ENCODE assay signal across 8 cellular contexts in genomic region chr19:2042485-2043268, GRCh38. TPM values are rescaled to one million over a fixed set of nuclear protein-coding genes. Genes with fewer than 3 reads are reported as not detected.
DNase-seq lines count a peak whose midpoint lies in the region; ATAC-seq and TF ChIP-seq lines count a peak whose summit lies in the region.

No MANE protein-coding gene starts in this region.

- H3K36me3 ChIP-seq in transverse colon, result peaks cover 0 to 41% (median 14%) of the 10 kb centered on the region in 4 donors

- peak overlapping the region; percentile 83 for H3K27ac Mint-ChIP-seq in activated naive CD4-positive, alpha-beta T cell treated with anti-CD3 and anti-CD28 coated beads for 36 hours
- peak overlapping the region; percentile 76 for H3K27ac Mint-ChIP-seq in activated naive CD4-positive, alpha-beta T cell treated with anti-CD3 and anti-CD28 coated beads, Interleukin-2, amount 50 U/mL, for 24 hours

- CTCF ChIA-PET in activated naive CD4-positive, alpha-beta T cell treated with anti-CD3 and anti-CD28 coated beads for 36 hours (lab: Charles Lee), result interaction anchor here (0.8 to 2.3 kb wide), 4 partner anchors 9 to 112 kb away, joined by 3 to 10 read pairs (median 6); no protein-coding TSS in a partner anchor

- H3K27me3 Mint-ChIP-seq in activated naive CD4-positive, alpha-beta T cell treated with anti-CD3 and anti-CD28 coated beads for 36 hours (ENCODE audit: low read depth), result no peaks in the 10 kb centered on the region
- no peaks in the 10 kb centered on the region for H3K27me3 Mint-ChIP-seq in activated naive CD4-positive, alpha-beta T cell treated with anti-CD3 and anti-CD28 coated beads, Interleukin-2, amount 50 U/mL, for 24 hours

- H3K4me1 ChIP-seq in transverse colon, result peaks cover 53 to 67% (median 56%) of the 10 kb centered on the region in 4 donors

- TF ChIP-seq POLR2A in transverse colon (IDR thresholded peaks at IDR 0.05), result no peak

- ATAC-seq in HG03378 (IDR thresholded peaks at IDR 0.05; ENCODE audit: unreplicated experiment), result no peak
- no peak for ATAC-seq in HG02798 (IDR thresholded peaks at IDR 0.05; ENCODE audit: poor library complexity, unreplicated experiment)

- in situ Hi-C loops in transverse colon (cut with MboI; ENCODE audit: low pct_ligation_motif_present in 1 of 4, low pct_unique_long_range_greater_than_20kb in 1 of 4, low sequenced_read_pairs in 3 of 4), result no loop called here

- H3K27me3 ChIP-seq in layer of hippocampus (ENCODE audit: control insufficient read depth, insufficient read depth, low read length) (no peaks in the 10 kb centered on the region), transverse colon (no peaks in the 10 kb centered on the region)

- no peak for TF ChIP-seq EP300 in transverse colon (IDR thresholded peaks at IDR 0.05; ENCODE audit: low read depth)

- H3K9me3 ChIP-seq in transverse colon, result no peaks in the 10 kb centered on the region

- H3K4me3 ChIP-seq in transverse colon, result peak overlapping the region in 3 of 4 donors; percentile 8 to 40 (median 27)

- peaks cover 34% of the 10 kb centered on the region for H3K4me1 Mint-ChIP-seq in activated naive CD4-positive, alpha-beta T cell treated with anti-CD3 and anti-CD28 coated beads for 36 hours (ENCODE audit: low read depth)
- H3K4me1 Mint-ChIP-seq in activated naive CD4-positive, alpha-beta T cell treated with anti-CD3 and anti-CD28 coated beads, Interleukin-2, amount 50 U/mL, for 24 hours, result peaks cover 30% of the 10 kb centered on the region

- H3K27ac ChIP-seq in layer of hippocampus (ENCODE audit: low read depth, low read length) (peak overlapping the region; percentile 98), transverse colon (peak overlapping the region; percentile 89 to 99 (median 96))

- DNase-seq in activated naive CD4-positive, alpha-beta T cell treated with anti-CD3 and anti-CD28 coated beads for 36 hours, result no peak
- DNase-seq in activated naive CD4-positive, alpha-beta T cell treated with anti-CD3 and anti-CD28 coated beads, Interleukin-2, amount 50 U/mL, for 16 hours, result no peak
- DNase-seq in transverse colon, result peak; percentile 50
- no peak for DNase-seq in KG1 (lab: John Stamatoyannopoulos, UW)

- no peaks in the 10 kb centered on the region for H3K9me3 Mint-ChIP-seq in activated naive CD4-positive, alpha-beta T cell treated with anti-CD3 and anti-CD28 coated beads for 36 hours
- H3K9me3 Mint-ChIP-seq in activated naive CD4-positive, alpha-beta T cell treated with anti-CD3 and anti-CD28 coated beads, Interleukin-2, amount 50 U/mL, for 24 hours, result no peaks in the 10 kb centered on the region

- H3K4me3 Mint-ChIP-seq in activated naive CD4-positive, alpha-beta T cell treated with anti-CD3 and anti-CD28 coated beads for 36 hours, result peak overlapping the region; percentile 71
- peak overlapping the region; percentile 74 for H3K4me3 Mint-ChIP-seq in activated naive CD4-positive, alpha-beta T cell treated with anti-CD3 and anti-CD28 coated beads, Interleukin-2, amount 50 U/mL, for 24 hours

- 26 to 100% methylated on average over 1 to 30 of the region's 30 CpGs for WGBS in transverse colon (ENCODE audit: low coverage in 1 of 2), 2 donors

- TF ChIP-seq CTCF in transverse colon (IDR thresholded peaks at IDR 0.05), result no peak

- intact Hi-C loops in activated naive CD4-positive, alpha-beta T cell treated with anti-CD3 and anti-CD28 coated beads for 36 hours (cut with micrococcal nuclease), result loop anchor here (1.0 kb wide), 5 partner anchors 9 to 285 kb away; partner anchors contain the start of genes IZUMO4, MKNK2, MOB3A and PLEKHJ1
- intact Hi-C loops in transverse colon (cut with DNase I; ENCODE audit: low total_unique reads), result no loop called here

- peaks cover 17% of the 10 kb centered on the region for H3K36me3 Mint-ChIP-seq in activated naive CD4-positive, alpha-beta T cell treated with anti-CD3 and anti-CD28 coated beads for 36 hours (ENCODE audit: low read depth)
- no peaks in the 10 kb centered on the region for H3K36me3 Mint-ChIP-seq in activated naive CD4-positive, alpha-beta T cell treated with anti-CD3 and anti-CD28 coated beads, Interleukin-2, amount 50 U/mL, for 24 hours

RNA-seq across cellular contexts. Expression of gene MKNK2, which starts 8.4 kb away (rescaled TPM):
- total RNA-seq in activated naive CD4-positive, alpha-beta T cell treated with anti-CD3 and anti-CD28 coated beads for 36 hours, result 100 to 1,000 TPM; 155 to 157 TPM
- 100 to 1,000 TPM; 189 to 279 (median 236) TPM for total RNA-seq in transverse colon

RNA-seq across cellular contexts. Expression of gene BTBD2, which starts 27.2 kb away (rescaled TPM):
- 10 to 100 TPM; 37.0 to 49.0 TPM for total RNA-seq in activated naive CD4-positive, alpha-beta T cell treated with anti-CD3 and anti-CD28 coated beads for 36 hours
- 10 to 100 TPM; 66.7 to 88.6 (median 84.4) TPM for total RNA-seq in transverse colon

RNA-seq across cellular contexts. Expression of gene MOB3A, which starts 53.4 kb away (rescaled TPM):
- 10 to 100 TPM; 43.7 to 44.1 TPM for total RNA-seq in activated naive CD4-positive, alpha-beta T cell treated with anti-CD3 and anti-CD28 coated beads for 36 hours
- 10 to 100 TPM; 18.7 to 74.2 (median 46.1) TPM for total RNA-seq in transverse colon

RNA-seq across cellular contexts. Expression of gene IZUMO4, which starts 54.0 kb away (rescaled TPM):
- 10 to 100 TPM; 13.1 to 14.2 TPM for total RNA-seq in activated naive CD4-positive, alpha-beta T cell treated with anti-CD3 and anti-CD28 coated beads for 36 hours
- 1 to 10 TPM in 2 of 4 donors, not detected in 2; 2.3 to 5.4 TPM for total RNA-seq in transverse colon
